Comparison of ENCODE assay signal across 1 cellular context in the genomic region with DNA sequence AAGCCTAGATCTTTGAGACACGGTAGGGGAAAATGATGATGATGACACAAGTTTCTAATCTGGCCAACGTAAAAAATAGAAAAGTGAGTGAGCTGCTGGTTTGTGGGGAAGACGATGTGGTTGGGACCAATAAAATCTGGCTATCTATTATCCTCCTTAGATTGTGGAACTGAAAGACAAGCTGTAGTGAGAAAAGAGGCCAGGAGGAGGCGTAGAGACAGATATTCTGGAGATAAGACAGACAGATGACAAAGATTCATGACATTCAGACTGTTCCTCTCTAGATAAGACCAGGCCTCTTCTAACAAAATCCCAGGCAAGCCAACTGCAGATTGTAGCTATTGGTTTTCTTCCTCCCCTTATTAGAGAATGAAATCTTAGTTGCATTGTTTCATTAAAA.
TF ChIP-seq lines count a peak whose summit lies in the region.

No MANE protein-coding gene starts in this region.

TF ChIP-seq in HepG2, 621 proteins besides CTCF, POLR2A, EP300 and RAD21 (continued from another document):
- TF ChIP-seq, protein P1, sequence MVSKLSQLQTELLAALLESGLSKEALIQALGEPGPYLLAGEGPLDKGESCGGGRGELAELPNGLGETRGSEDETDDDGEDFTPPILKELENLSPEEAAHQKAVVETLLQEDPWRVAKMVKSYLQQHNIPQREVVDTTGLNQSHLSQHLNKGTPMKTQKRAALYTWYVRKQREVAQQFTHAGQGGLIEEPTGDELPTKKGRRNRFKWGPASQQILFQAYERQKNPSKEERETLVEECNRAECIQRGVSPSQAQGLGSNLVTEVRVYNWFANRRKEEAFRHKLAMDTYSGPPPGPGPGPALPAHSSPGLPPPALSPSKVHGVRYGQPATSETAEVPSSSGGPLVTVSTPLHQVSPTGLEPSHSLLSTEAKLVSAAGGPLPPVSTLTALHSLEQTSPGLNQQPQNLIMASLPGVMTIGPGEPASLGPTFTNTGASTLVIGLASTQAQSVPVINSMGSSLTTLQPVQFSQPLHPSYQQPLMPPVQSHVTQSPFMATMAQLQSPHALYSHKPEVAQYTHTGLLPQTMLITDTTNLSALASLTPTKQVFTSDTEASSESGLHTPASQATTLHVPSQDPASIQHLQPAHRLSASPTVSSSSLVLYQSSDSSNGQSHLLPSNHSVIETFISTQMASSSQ (IDR thresholded peaks at IDR 0.05; ENCODE audit: low read depth): no peak
- TF ChIP-seq, protein P1 (CRISPR knock-in tag; IDR thresholded peaks at IDR 0.05; ENCODE audit: borderline replicate concordance): no peak
TF ChIP-seq in HepG2: peak in this region for 3.
